Comparison of ENCODE assay signal across 12 cellular contexts in the genomic region with DNA sequence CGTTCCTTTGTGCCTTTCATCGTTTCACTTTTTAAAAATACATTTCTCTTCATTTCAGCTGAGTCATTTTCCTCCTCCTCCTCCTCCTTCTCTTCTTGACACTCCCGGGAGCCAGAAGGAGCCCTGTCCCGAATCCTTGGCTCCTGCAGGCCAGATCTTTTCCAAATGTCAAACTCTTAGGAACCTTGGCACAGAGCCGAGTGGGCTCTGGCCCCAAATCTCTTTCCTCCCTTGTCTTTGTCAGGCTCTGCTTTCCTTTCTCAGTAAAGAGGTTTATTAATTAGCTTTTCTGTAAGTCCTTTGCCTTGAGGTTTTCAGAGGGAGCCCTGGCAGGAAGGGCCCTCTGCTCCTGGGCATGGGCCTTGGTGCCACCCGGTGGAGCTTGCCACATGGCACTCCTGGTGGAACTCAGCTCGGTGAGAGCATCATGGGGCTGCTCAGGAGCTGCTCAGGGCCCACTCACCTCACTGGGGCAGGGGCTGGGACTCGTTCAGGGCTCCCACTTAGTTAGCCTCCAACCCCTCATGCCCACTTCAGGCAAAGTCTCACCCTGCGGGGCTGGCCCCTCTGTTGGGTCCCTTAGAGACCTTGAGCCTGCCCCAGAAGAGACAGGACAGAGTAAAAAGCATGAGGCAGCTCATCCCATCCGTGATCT. TPM values are rescaled to one million over a fixed set of nuclear protein-coding genes. Genes with fewer than 3 reads are reported as not detected.
DNase-seq lines count a peak whose midpoint lies in the region; ATAC-seq lines count a peak whose summit lies in the region.
"Had no signal": no experiment of that assay in that cellular context is flagged by ENCODE, and none has a peak within 500 bp of the region (broad histone marks: within the 10 kb centered on the region; RNA-seq: fewer than 3 reads in every experiment).

No MANE protein-coding gene starts in this region.

- peaks cover 6 to 8% of the 10 kb centered on the region in 2 donors for H3K4me1 ChIP-seq in esophagus (ENCODE audit: control insufficient read depth in 2 of 2, insufficient read depth in 2 of 2, low read length in 1 of 2)
- H3K4me1 ChIP-seq: Caco-2 had no signal

- peak; percentile 19 for DNase-seq in HCEC 1CT
- peak; percentile 59 for DNase-seq in midbrain (lab: John Stamatoyannopoulos, UW)
- peak in 25 of 49 donors; percentile 12 to 76 (median 53) for DNase-seq in substantia nigra (lab: John Stamatoyannopoulos, UW)
- no peak for DNase-seq in ACHN
- no peak for DNase-seq in NCI-H2171 (lab: John Stamatoyannopoulos, UW)
- no peak for DNase-seq in stimulated activated CD4-positive, alpha-beta T cell treated with anti-CD3 and anti-CD28 coated beads, Interleukin-15, amount 100 ng/mL, for 24 hours
- DNase-seq: activated B cell treated with CpG ODN at 0.5 μM for 24 hours; RPMI8226; stimulated activated CD4-positive, alpha-beta T cell treated with anti-CD3 and anti-CD28 coated beads, Interleukin-4, amount 100 ng/mL, for 24 hours had no signal

- H3K27me3 ChIP-seq in esophagus (ENCODE audit: control insufficient read depth in 1 of 2, insufficient read depth in 2 of 2, low read length in 2 of 2): peaks cover 0 to 2% of the 10 kb centered on the region in 2 donors

- no peaks in the 10 kb centered on the region for H3K36me3 ChIP-seq in esophagus (ENCODE audit: control insufficient read depth in 2 of 2, insufficient read depth in 2 of 2, low read length in 1 of 2)

- in situ Hi-C loops in ACHN (cut with HindIII; ENCODE audit: low pct_ligation_motif_present, low pct_unique_long_range_greater_than_20kb, low sequenced_read_pairs): no loop called here

- no peak overlapping the region for H3K4me3 ChIP-seq in esophagus (ENCODE audit: low read depth in 1 of 2, low read length in 2 of 2)

- 31 to 44% methylated on average over 10 of the region's 10 CpGs for WGBS in esophagus, 2 donors

- H3K9me3 ChIP-seq in esophagus (ENCODE audit: control insufficient read depth in 2 of 2, insufficient read depth in 1 of 2, low read depth in 1 of 2, low read length in 1 of 2): no peaks in the 10 kb centered on the region

- ATAC-seq in GM21529 (IDR thresholded peaks at IDR 0.05; ENCODE audit: unreplicated experiment): no peak

- peak overlapping the region; percentile 35 to 59 for H3K27ac ChIP-seq in esophagus (ENCODE audit: low read depth in 2 of 2, low read length in 1 of 2)
- no peak overlapping the region for H3K27ac ChIP-seq in substantia nigra (ENCODE audit: low read depth, low read length, poor library complexity, severe bottlenecking)

RNA-seq across cellular contexts. Expression of gene STC2, which starts 17.2 kb away (rescaled TPM):
- polyA plus RNA-seq in esophagus: 1 to 10 TPM in 1 of 2 donors, under 1 TPM in 1; 0.35 to 1.4 TPM

Comparison
In these comparisons a context has a peak if more than half of its experiments do, and no peak if none do; other contexts are left out.
1. DNase-seq: peak in HCEC 1CT (single experiment), midbrain (single experiment) and substantia nigra (25 of 49); none in ACHN (single experiment), NCI-H2171 (single experiment) and stimulated activated CD4-positive, alpha-beta T cell treated with anti-CD3 and anti-CD28 coated beads, Interleukin-15, amount 100 ng/mL, for 24 hours (single experiment).